Comparison of ENCODE assay signal across 8 cellular contexts in genomic region chr3:140436421-140436820, GRCh38.
"Had no signal": no experiment of that assay in that cellular context is flagged by ENCODE, and none has a peak within 500 bp of the region (broad histone marks: within the 10 kb centered on the region; RNA-seq: fewer than 3 reads in every experiment).

No MANE protein-coding gene starts in this region.

- H3K4me3 Mint-ChIP-seq: HFFc6, IgD-negative memory B cell had no signal

- H3K4me1 Mint-ChIP-seq: IgD-negative memory B cell had no signal

- H3K9me3 Mint-ChIP-seq: IgD-negative memory B cell had no signal

- H3K4me3 ChIP-seq: HAP-1 had no signal

- H3K9me3 ChIP-seq: HAP-1 had no signal

- H3K36me3 Mint-ChIP-seq: IgD-negative memory B cell had no signal

- H3K4me1 ChIP-seq: HAP-1 had no signal

- H3K36me3 ChIP-seq: HAP-1 had no signal

- ATAC-seq: HCT116, HepG2 had no signal

- H3K27ac Mint-ChIP-seq: HFFc6, IgD-negative memory B cell had no signal

- H3K27ac ChIP-seq: HL-60 had no signal

- DNase-seq: GOT3, H7, HFFc6 had no signal
